In genomic region chr16:88533381-88533831, GRCh38 we compare ENCODE assay signal across 9 cellular contexts. TPM values are rescaled to one million over a fixed set of nuclear protein-coding genes. Genes with fewer than 3 reads are reported as not detected.
DNase-seq lines count a peak whose midpoint lies in the region; ATAC-seq and TF ChIP-seq lines count a peak whose summit lies in the region.
"Had no signal": no experiment of that assay in that cellular context is flagged by ENCODE, and none has a peak within 500 bp of the region (broad histone marks: within the 10 kb centered on the region; RNA-seq: fewer than 3 reads in every experiment).

No MANE protein-coding gene starts in this region.

- ATAC-seq in GM18907 (IDR thresholded peaks at IDR 0.05; ENCODE audit: unreplicated experiment) = no peak

- intact Hi-C loops in colonic mucosa (cut with DNase I) = no loop called here

- H3K9me3 ChIP-seq in colonic mucosa = no peaks in the 10 kb centered on the region

- peaks cover 7% of the 10 kb centered on the region for H3K4me1 ChIP-seq in colonic mucosa

- H3K4me3 ChIP-seq in colonic mucosa = peak overlapping the region; percentile 33

- no peak for TF ChIP-seq CTCF in colonic mucosa (IDR thresholded peaks at IDR 0.05)

- H3K9ac ChIP-seq in colonic mucosa (ENCODE audit: low read depth in 2 of 2, low read length in 2 of 2) = peak overlapping the region in 1 of 2 donors; percentile 54

- no peaks in the 10 kb centered on the region for H3K36me3 ChIP-seq in colonic mucosa

- H3K27me3 ChIP-seq in colonic mucosa = no peaks in the 10 kb centered on the region

- DNase-seq in HS-27A (ENCODE audit: low read depth) (peak; percentile 22), colonic mucosa (no peak), kidney glomerular epithelial cell (lab: John Stamatoyannopoulos, UW) (peak; percentile 4), substantia nigra (lab: John Stamatoyannopoulos, UW) (peak in 33 of 49 donors; percentile 15 to 73 (median 51)), D341Med (ENCODE audit: low spot score) (no peak)
- no peak for DNase-seq in activated CD4-positive, alpha-beta T cell treated with anti-CD3 and anti-CD28 coated beads for 4 hours
- no peak for DNase-seq in activated effector memory CD4-positive, alpha-beta T cell treated with anti-CD3 and anti-CD28 coated beads, Interleukin-2, amount 50 U/mL, for 16 hours
- DNase-seq: NCI-H446 treated with DMSO at 0.1 percent for 48 hours had no signal

- no peak overlapping the region for H3K27ac ChIP-seq in colonic mucosa
- peak overlapping the region; percentile 42 for H3K27ac ChIP-seq in substantia nigra (ENCODE audit: low read depth, low read length, poor library complexity, severe bottlenecking)

RNA-seq across cellular contexts. Expression of gene ZC3H18, which starts 36.8 kb away (rescaled TPM):
- total RNA-seq in colonic mucosa = 10 to 100 TPM; 31.9 to 66.3 TPM

Comparison
In these comparisons a context has a peak if more than half of its experiments do, and no peak if none do; other contexts are left out.
1. DNase-seq: peak in HS-27A (single experiment), kidney glomerular epithelial cell (single experiment) and substantia nigra (33 of 49); none in colonic mucosa (single experiment), activated CD4-positive, alpha-beta T cell treated with anti-CD3 and anti-CD28 coated beads for 4 hours (0 of 2), activated effector memory CD4-positive, alpha-beta T cell treated with anti-CD3 and anti-CD28 coated beads, Interleukin-2, amount 50 U/mL, for 16 hours (single experiment) and D341Med (single experiment).